In genomic region chr19:2356036-2356646, GRCh38 we compare ENCODE assay signal across 22 cellular contexts. TPM values are rescaled to one million over a fixed set of nuclear protein-coding genes. Genes with fewer than 3 reads are reported as not detected.
"Had no signal": no experiment of that assay in that cellular context is flagged by ENCODE, and none has a peak within 500 bp of the region (broad histone marks: within the 10 kb centered on the region; RNA-seq: fewer than 3 reads in every experiment).

No MANE protein-coding gene starts in this region.

- H3K4me1 ChIP-seq: ascending aorta, pancreas had no signal

- H3K27ac Mint-ChIP-seq: activated B cell treated with CpG ODN at 0.5 μM for 24 hours; activated CD4-positive, alpha-beta T cell treated with anti-CD3 and anti-CD28 coated beads, Interleukin-2, amount 10 ng/mL, durations not matched to agents 24 days and 14 days; immature natural killer cell; naive thymus-derived CD4-positive, alpha-beta T cell; T-cell had no signal

- H3K9me3 ChIP-seq: ascending aorta, pancreas, stomach had no signal

- H3K4me2 ChIP-seq: smooth muscle cell had no signal

- FAIRE-seq: pancreas had no signal

- H3K9me3 Mint-ChIP-seq: activated B cell treated with CpG ODN at 0.5 μM for 24 hours; activated CD4-positive, alpha-beta T cell treated with anti-CD3 and anti-CD28 coated beads, Interleukin-2, amount 10 ng/mL, durations not matched to agents 24 days and 14 days; activated T-cell treated with anti-CD3 and anti-CD28 coated beads, Interleukin-2, amount 50 U/mL, for 4 hours; immature natural killer cell; T-cell had no signal

- H3K27me3 ChIP-seq: pancreas had no signal

- DNase-seq: activated B cell treated with CpG ODN at 0.5 μM for 24 hours; activated CD4-positive, alpha-beta T cell treated with anti-CD3 and anti-CD28 coated beads, Interleukin-2, amount 10 ng/mL, durations not matched to agents 24 days and 14 days; activated CD8-positive, alpha-beta memory T cell treated with anti-CD3 and anti-CD28 coated beads, Interleukin-2, amount 50 U/mL, for 4 hours; activated naive CD4-positive, alpha-beta T cell treated with anti-CD3 and anti-CD28 coated beads, Interleukin-2, amount 50 U/mL, for 16 hours; activated T-cell treated with anti-CD3 and anti-CD28 coated beads, Interleukin-2, amount 50 U/mL, for 4 hours; cerebellar nuclear complex; effector CD4-positive, alpha-beta T cell; immature natural killer cell; mesendoderm; naive thymus-derived CD4-positive, alpha-beta T cell; pancreas; stimulated activated CD4-positive, alpha-beta T cell treated with anti-CD3 and anti-CD28 coated beads, Interleukin-4, amount 100 ng/mL, for 1 hour; stomach; T-cell; trophoblast cell had no signal

- H3K4me3 ChIP-seq: ascending aorta, pancreas, smooth muscle cell, stomach had no signal

- H3K4me3 Mint-ChIP-seq: activated B cell treated with CpG ODN at 0.5 μM for 24 hours; activated CD4-positive, alpha-beta T cell treated with anti-CD3 and anti-CD28 coated beads, Interleukin-2, amount 10 ng/mL, durations not matched to agents 24 days and 14 days; activated T-cell treated with anti-CD3 and anti-CD28 coated beads, Interleukin-2, amount 50 U/mL, for 4 hours; immature natural killer cell; naive thymus-derived CD4-positive, alpha-beta T cell; T-cell had no signal

- H3K27ac ChIP-seq: ascending aorta, pancreas, stomach had no signal

- H3K36me3 Mint-ChIP-seq: immature natural killer cell; naive thymus-derived CD4-positive, alpha-beta T cell; T-cell had no signal

- ATAC-seq: activated T-cell treated with anti-CD3 and anti-CD28 coated beads, Interleukin-2, amount 50 U/mL, for 4 hours; esophagus mucosa; naive thymus-derived CD4-positive, alpha-beta T cell; pancreas; sciatic nerve; T-cell had no signal

RNA-seq across cellular contexts. Expression of gene TMPRSS9, which starts 3.9 kb away (rescaled TPM):
- total RNA-seq: activated B cell treated with CpG ODN at 0.5 μM for 24 hours; activated CD4-positive, alpha-beta T cell treated with anti-CD3 and anti-CD28 coated beads, Interleukin-2, amount 10 ng/mL, durations not matched to agents 24 days and 14 days; activated T-cell treated with anti-CD3 and anti-CD28 coated beads, Interleukin-2, amount 50 U/mL, for 4 hours; ascending aorta; esophagus mucosa; lower leg skin; mucosa of gallbladder; naive thymus-derived CD4-positive, alpha-beta T cell; pulmonary artery endothelial cell; sciatic nerve; smooth muscle cell; T-cell had no signal
- polyA plus RNA-seq: immature natural killer cell; naive thymus-derived CD4-positive, alpha-beta T cell; stomach had no signal

RNA-seq across cellular contexts. Expression of gene LINGO3, which starts 48.2 kb away (rescaled TPM):
- total RNA-seq: activated T-cell treated with anti-CD3 and anti-CD28 coated beads, Interleukin-2, amount 50 U/mL, for 4 hours; ascending aorta; esophagus mucosa; pulmonary artery endothelial cell; sciatic nerve; smooth muscle cell; stomach had no signal
- polyA plus RNA-seq: stomach had no signal
